Comparison of ENCODE assay signal across 25 cellular contexts in genomic region chr21:25550805-25551204, GRCh38.
"Had no signal": no experiment of that assay in that cellular context is flagged by ENCODE, and none has a peak within 500 bp of the region (broad histone marks: within the 10 kb centered on the region; RNA-seq: fewer than 3 reads in every experiment).

No MANE protein-coding gene starts in this region.

- H3K27me3 Mint-ChIP-seq: activated naive CD4-positive, alpha-beta T cell treated with anti-CD3 and anti-CD28 coated beads, Interleukin-2, amount 50 U/mL, for 24 hours; dendritic cell treated with granulocyte-macrophage colony-stimulating factor and Interleukin-4, amounts not matched to agents 40 ng/mL and 50 ng/mL, for 4 days; naive thymus-derived CD8-positive, alpha-beta T cell; T-cell had no signal

- ATAC-seq: esophagus mucosa; foreskin keratinocyte; heart left ventricle; left colon; naive thymus-derived CD8-positive, alpha-beta T cell; right cardiac atrium; T-cell had no signal

- H3K9me3 ChIP-seq: thoracic aorta, uterus had no signal

- H3K27ac ChIP-seq: foreskin keratinocyte, heart left ventricle, thoracic aorta, uterus had no signal

- H3K36me3 Mint-ChIP-seq: activated naive CD4-positive, alpha-beta T cell treated with anti-CD3 and anti-CD28 coated beads, Interleukin-2, amount 50 U/mL, for 24 hours; immature natural killer cell; naive thymus-derived CD8-positive, alpha-beta T cell had no signal

- H3K27me3 ChIP-seq: foreskin keratinocyte, heart left ventricle, uterus had no signal

- H3K4me1 ChIP-seq: foreskin keratinocyte, heart left ventricle, uterus had no signal

- H3K4me3 ChIP-seq: heart left ventricle, thoracic aorta, uterus had no signal

- H3K27ac Mint-ChIP-seq: activated naive CD4-positive, alpha-beta T cell treated with anti-CD3 and anti-CD28 coated beads, Interleukin-2, amount 50 U/mL, for 24 hours; dendritic cell treated with granulocyte-macrophage colony-stimulating factor and Interleukin-4, amounts not matched to agents 40 ng/mL and 50 ng/mL, for 4 days; endodermal cell; immature natural killer cell; naive thymus-derived CD8-positive, alpha-beta T cell; T-cell had no signal

- DNase-seq: activated CD4-positive, alpha-beta T cell treated with anti-CD3 and anti-CD28 coated beads for 4 hours; activated CD4-positive, alpha-beta T cell treated with anti-CD3 and anti-CD28 coated beads, Interleukin-2, amount 50 U/mL, for 48 hours; activated CD4-positive, CD25-positive, alpha-beta regulatory T cell; anterior cingulate cortex; endodermal cell; foreskin keratinocyte; heart left ventricle; hypothalamus; immature natural killer cell; kidney; left colon; naive thymus-derived CD8-positive, alpha-beta T cell; posterior cingulate gyrus; right cardiac atrium; stimulated activated CD4-positive, alpha-beta T cell treated with anti-CD3 and anti-CD28 coated beads, Interleukin-15, amount 100 ng/mL, for 24 hours; stimulated activated CD4-positive, alpha-beta T cell treated with anti-CD3 and anti-CD28 coated beads, Interleukin-2, amount 100 ng/mL, for 24 hours; stimulated activated naive CD4-positive, alpha-beta T cell treated with Interleukin-2 at 50 U/mL for 16 hours; T-cell; trophoblast cell; uterus had no signal

- H3K4me1 Mint-ChIP-seq: central memory CD8-positive, alpha-beta T cell; endodermal cell; immature natural killer cell; naive thymus-derived CD8-positive, alpha-beta T cell; T-cell had no signal

- H3K4me3 Mint-ChIP-seq: activated naive CD4-positive, alpha-beta T cell treated with anti-CD3 and anti-CD28 coated beads, Interleukin-2, amount 50 U/mL, for 24 hours; central memory CD8-positive, alpha-beta T cell; dendritic cell treated with granulocyte-macrophage colony-stimulating factor and Interleukin-4, amounts not matched to agents 40 ng/mL and 50 ng/mL, for 4 days; endodermal cell; immature natural killer cell; naive thymus-derived CD8-positive, alpha-beta T cell; T-cell had no signal

- H3K9me3 Mint-ChIP-seq: central memory CD8-positive, alpha-beta T cell; dendritic cell treated with granulocyte-macrophage colony-stimulating factor and Interleukin-4, amounts not matched to agents 40 ng/mL and 50 ng/mL, for 4 days; immature natural killer cell; naive thymus-derived CD8-positive, alpha-beta T cell; T-cell had no signal

- H3K36me3 ChIP-seq: heart left ventricle, thoracic aorta, uterus had no signal
